9 cellular contexts compared by ENCODE assay signal in genomic region chr10:89535185-89536012, GRCh38. TPM values are rescaled to one million over a fixed set of nuclear protein-coding genes. Genes with fewer than 3 reads are reported as not detected.
DNase-seq lines count a peak whose midpoint lies in the region; ATAC-seq and TF ChIP-seq lines count a peak whose summit lies in the region.
"Had no signal": no experiment of that assay in that cellular context is flagged by ENCODE, and none has a peak within 500 bp of the region (broad histone marks: within the 10 kb centered on the region; RNA-seq: fewer than 3 reads in every experiment).

TSS of gene SLC16A12 (minus strand) at chr10:89535594. CDS start at chr10:89462578, 73,016 bp downstream.

- DNase-seq in stimulated activated CD4-positive, alpha-beta T cell treated with anti-CD3 and anti-CD28 coated beads, Interleukin-15, amount 100 ng/mL, for 24 hours, result peak; percentile 25
- no peak for DNase-seq in stimulated activated CD4-positive, alpha-beta T cell treated with anti-CD3 and anti-CD28 coated beads, Interleukin-4, amount 100 ng/mL, for 24 hours
- DNase-seq in endothelial cell (ENCODE audit: low spot score) (peak; percentile 44), AG08395 (ENCODE audit: low spot score) (no peak), NCI-H446 treated with DMSO at 0.1 percent for 48 hours (lab: John Stamatoyannopoulos, UW) (no peak), NCI-H1417 treated with DMSO at 0.1 percent for 48 hours (lab: John Stamatoyannopoulos, UW) (no peak)

- H3K27ac Mint-ChIP-seq in endothelial cell (ENCODE audit: unreplicated experiment), result no peak within 1 kb of the TSS
- H3K27ac Mint-ChIP-seq: dendritic cell treated with granulocyte-macrophage colony-stimulating factor and Interleukin-4, amounts not matched to agents 40 ng/mL and 50 ng/mL, for 4 days had no signal

- no peaks in the 10 kb centered on the region for H3K9me3 Mint-ChIP-seq in endothelial cell (ENCODE audit: unreplicated experiment)
- H3K9me3 Mint-ChIP-seq: dendritic cell treated with granulocyte-macrophage colony-stimulating factor and Interleukin-4, amounts not matched to agents 40 ng/mL and 50 ng/mL, for 4 days had no signal

- peaks cover 3% of the 10 kb centered on the region for H3K36me3 Mint-ChIP-seq in endothelial cell (ENCODE audit: low read depth, unreplicated experiment)

- H3K27me3 ChIP-seq in mucosa of rectum (ENCODE audit: control insufficient read depth in 2 of 2, insufficient read depth in 2 of 2, low read length in 2 of 2), result peaks cover 31 to 38% of the 10 kb centered on the region in 2 donors

- no peaks in the 10 kb centered on the region for H3K36me3 ChIP-seq in mucosa of rectum (ENCODE audit: control insufficient read depth in 2 of 2, insufficient read depth in 2 of 2, low read length in 2 of 2)

- no peak for TF ChIP-seq CTCF in endothelial cell (IDR thresholded peaks at IDR 0.05; ENCODE audit: unreplicated experiment)

- no peaks in the 10 kb centered on the region for H3K9me3 ChIP-seq in mucosa of rectum (ENCODE audit: control insufficient read depth in 2 of 2, low read length in 2 of 2)

- H3K4me3 Mint-ChIP-seq in endothelial cell (ENCODE audit: unreplicated experiment), result peak within 1 kb of the TSS; percentile 85
- H3K4me3 Mint-ChIP-seq: dendritic cell treated with granulocyte-macrophage colony-stimulating factor and Interleukin-4, amounts not matched to agents 40 ng/mL and 50 ng/mL, for 4 days had no signal

- H3K27me3 Mint-ChIP-seq in endothelial cell (ENCODE audit: unreplicated experiment), result peaks cover 7% of the 10 kb centered on the region

- H3K27ac ChIP-seq in mucosa of rectum (ENCODE audit: low read depth in 2 of 2, low read length in 2 of 2), result no peak within 1 kb of the TSS

- H3K4me3 ChIP-seq in mucosa of rectum (ENCODE audit: low read length in 2 of 2), result peak within 1 kb of the TSS; percentile 7 to 27

- H3K9ac ChIP-seq in mucosa of rectum (ENCODE audit: low read depth in 1 of 2, low read length in 2 of 2), result no peak within 1 kb of the TSS

- ATAC-seq in GM18858 (IDR thresholded peaks at IDR 0.05; ENCODE audit: unreplicated experiment), result no peak

- H3K4me1 Mint-ChIP-seq in endothelial cell (ENCODE audit: unreplicated experiment), result peaks cover 5% of the 10 kb centered on the region

- H3K4me1 ChIP-seq in mucosa of rectum (ENCODE audit: control insufficient read depth in 2 of 2, insufficient read depth in 2 of 2, low read length in 2 of 2), result peaks cover 0 to 2% of the 10 kb centered on the region in 2 donors

RNA-seq across cellular contexts. Expression of gene SLC16A12, which starts in this region (rescaled TPM):
- total RNA-seq in endothelial cell (ENCODE audit: unreplicated experiment), result 0.21 TPM

Comparison
In these comparisons a context has a peak if more than half of its experiments do, and no peak if none do; other contexts are left out.
1. Peak in DNase-seq in endothelial cell; RNA of the gene not detected or under 1 TPM.